Comparison of ENCODE assay signal across 17 cellular contexts in genomic region chr5:75034137-75034739, GRCh38. TPM values are rescaled to one million over a fixed set of nuclear protein-coding genes. Genes with fewer than 3 reads are reported as not detected.
DNase-seq lines count a peak whose midpoint lies in the region; ATAC-seq, FAIRE-seq and TF ChIP-seq lines count a peak whose summit lies in the region.
"Had no signal": no experiment of that assay in that cellular context is flagged by ENCODE, and none has a peak within 500 bp of the region (broad histone marks: within the 10 kb centered on the region; RNA-seq: fewer than 3 reads in every experiment).

No MANE protein-coding gene starts in this region.

- no peaks in the 10 kb centered on the region for H3K36me3 Mint-ChIP-seq in activated naive CD8-positive, alpha-beta T cell treated with anti-CD3 and anti-CD28 coated beads, Interleukin-2, amount 50 U/mL, for 24 hours (ENCODE audit: low read depth)

- TF ChIP-seq POLR2A in spleen (IDR thresholded peaks at IDR 0.05), result no peak

- no peak overlapping the region for H3K27ac Mint-ChIP-seq in activated naive CD8-positive, alpha-beta T cell treated with anti-CD3 and anti-CD28 coated beads, Interleukin-2, amount 50 U/mL, for 24 hours
- H3K27ac Mint-ChIP-seq: activated B cell treated with CpG ODN at 0.5 μM for 24 hours, HFFc6 had no signal

- peak; percentile 57 to 66 for ATAC-seq in activated CD4-positive, CD25-positive, alpha-beta regulatory T cell treated with anti-CD3 and anti-CD28 coated beads, Interleukin-2, amount 50 U/mL, for 24 hours
- peak; percentile 78 for ATAC-seq in activated naive CD8-positive, alpha-beta T cell treated with anti-CD3 and anti-CD28 coated beads, Interleukin-2, amount 50 U/mL, for 24 hours
- ATAC-seq in GM21529 (IDR thresholded peaks at IDR 0.05; ENCODE audit: unreplicated experiment), result no peak
- ATAC-seq: A549 had no signal

- no peaks in the 10 kb centered on the region for H3F3A ChIP-seq in Loucy (ENCODE audit: low read depth)

- intact Hi-C loops in spleen (cut with DNase I; ENCODE audit: low total_unique reads), result no loop called here

- no peak overlapping the region for H2AFZ ChIP-seq in Loucy (ENCODE audit: low read length)

- H3K4me3 ChIP-seq in Loucy (ENCODE audit: low read length, poor library complexity, severe bottlenecking) (peak overlapping the region; percentile 44), spleen (no peak overlapping the region), small intestine (ENCODE audit: low read depth in 1 of 2, low read length in 2 of 2) (no peak overlapping the region)
- H3K4me3 ChIP-seq: A549, esophagus muscularis mucosa, testis had no signal

- no peaks in the 10 kb centered on the region for H3K9me3 Mint-ChIP-seq in activated naive CD8-positive, alpha-beta T cell treated with anti-CD3 and anti-CD28 coated beads, Interleukin-2, amount 50 U/mL, for 24 hours
- H3K9me3 Mint-ChIP-seq: activated B cell treated with CpG ODN at 0.5 μM for 24 hours, HFFc6 had no signal

- H4K20me1 ChIP-seq in Loucy (ENCODE audit: insufficient read depth, low read length, poor library complexity, severe bottlenecking), result no peaks in the 10 kb centered on the region

- H3K4me2 ChIP-seq in Loucy (ENCODE audit: low read depth, low read length, poor library complexity, severe bottlenecking), result peak overlapping the region; percentile 79
- H3K4me2 ChIP-seq: A549 had no signal

- no peaks in the 10 kb centered on the region for H3K9me2 ChIP-seq in Loucy (replicated peaks; ENCODE audit: low read depth, low read length)

- WGBS in spleen, 5 donors, result 41 to 53% (median 43%) methylated on average over 6 of the region's 6 CpGs
- 65 to 80% (median 70%) methylated on average over 6 of the region's 6 CpGs for WGBS in small intestine, 3 donors

- no peak for FAIRE-seq in small intestine (lab: Jason Lieb, UNC)
- FAIRE-seq: A549 had no signal

- H3K9ac ChIP-seq in Loucy (ENCODE audit: low read depth, low read length, poor library complexity, severe bottlenecking), result no peak overlapping the region

- H3K9me3 ChIP-seq in Loucy (ENCODE audit: insufficient read depth, low read depth, low read length) (no peaks in the 10 kb centered on the region), spleen (no peaks in the 10 kb centered on the region), small intestine (ENCODE audit: control insufficient read depth, low read depth) (no peaks in the 10 kb centered on the region)
- H3K9me3 ChIP-seq: A549, esophagus muscularis mucosa, testis had no signal

- peaks cover 21% of the 10 kb centered on the region for H3K4me1 ChIP-seq in Loucy (ENCODE audit: insufficient read depth, low read length, poor library complexity, severe bottlenecking)
- peaks cover 0 to 8% (median 2%) of the 10 kb centered on the region in 6 donors for H3K4me1 ChIP-seq in spleen
- no peaks in the 10 kb centered on the region for H3K4me1 ChIP-seq in small intestine (ENCODE audit: control insufficient read depth in 2 of 2, insufficient read depth in 1 of 2, low read depth in 1 of 2, low read length in 1 of 2)
- H3K4me1 ChIP-seq: esophagus muscularis mucosa, testis had no signal

- H3K27ac ChIP-seq in spleen, result peak overlapping the region in 1 of 8 donors; percentile 18
- H3K27ac ChIP-seq in small intestine (ENCODE audit: low read depth in 1 of 2, low read length in 1 of 2), result no peak overlapping the region
- H3K27ac ChIP-seq: A549, esophagus muscularis mucosa, testis had no signal

- no peaks in the 10 kb centered on the region; the same call in 1 of the 2 replicates for H3K36me3 ChIP-seq in Loucy (ENCODE audit: insufficient read depth, low read length)
- H3K36me3 ChIP-seq in spleen, result no peaks in the 10 kb centered on the region
- peaks cover 0 to 5% of the 10 kb centered on the region in 2 donors for H3K36me3 ChIP-seq in small intestine (ENCODE audit: control insufficient read depth in 2 of 2, insufficient read depth in 2 of 2, low read length in 2 of 2)

- TF ChIP-seq CTCF in Loucy (conservative IDR thresholded peaks at IDR 0.05; ENCODE audit: low read length) (no peak), spleen (IDR thresholded peaks at IDR 0.05 in 8 of 11, conservative IDR thresholded peaks at IDR 0.05 in 3 of 11) (no peak)

- no peak for DNase-seq in activated CD4-positive, CD25-positive, alpha-beta regulatory T cell treated with anti-CD3 and anti-CD28 coated beads, Interleukin-2, amount 50 U/mL, for 72 hours
- peak; percentile 41 for DNase-seq in activated naive CD8-positive, alpha-beta T cell treated with anti-CD3 and anti-CD28 coated beads, Interleukin-2, amount 50 U/mL, for 24 hours
- DNase-seq in spleen, result peak; percentile 72
- no peak for DNase-seq in small intestine
- DNase-seq in SHP77 (lab: John Stamatoyannopoulos, UW), result no peak
- DNase-seq: activated B cell treated with CpG ODN at 0.5 μM for 24 hours, HFFc6, MM.1S, NCI-H2171 treated with DMSO at 0.1 percent for 48 hours, OCI-M1, testis had no signal

- H3K4me1 Mint-ChIP-seq in activated naive CD8-positive, alpha-beta T cell treated with anti-CD3 and anti-CD28 coated beads, Interleukin-2, amount 50 U/mL, for 24 hours, result peaks cover 42% of the 10 kb centered on the region
- H3K4me1 Mint-ChIP-seq: activated B cell treated with CpG ODN at 0.5 μM for 24 hours had no signal

- H3K4me3 Mint-ChIP-seq in activated naive CD8-positive, alpha-beta T cell treated with anti-CD3 and anti-CD28 coated beads, Interleukin-2, amount 50 U/mL, for 24 hours, result no peak overlapping the region
- H3K4me3 Mint-ChIP-seq: activated B cell treated with CpG ODN at 0.5 μM for 24 hours, HFFc6 had no signal

- no peaks in the 10 kb centered on the region for H3K79me2 ChIP-seq in Loucy (ENCODE audit: insufficient read depth, low read length)

- H3K27me3 Mint-ChIP-seq in activated naive CD8-positive, alpha-beta T cell treated with anti-CD3 and anti-CD28 coated beads, Interleukin-2, amount 50 U/mL, for 24 hours, result no peaks in the 10 kb centered on the region

- no peaks in the 10 kb centered on the region for H3K27me3 ChIP-seq in Loucy (ENCODE audit: insufficient read depth, low read length, poor library complexity, severe bottlenecking)
- no peaks in the 10 kb centered on the region for H3K27me3 ChIP-seq in spleen (replicated peaks in 1 of 7)
- H3K27me3 ChIP-seq in small intestine (ENCODE audit: control insufficient read depth in 2 of 2, insufficient read depth in 2 of 2, low read length in 2 of 2), result no peaks in the 10 kb centered on the region
- H3K27me3 ChIP-seq: esophagus muscularis mucosa, testis had no signal

RNA-seq across cellular contexts. Expression of gene GCNT4, which starts 18.1 kb away (rescaled TPM):
- total RNA-seq in spleen, result 1 to 10 TPM; 1.5 to 3.8 (median 2.3) TPM
- under 1 TPM; 0.37 to 0.83 (median 0.61) TPM for polyA plus RNA-seq in spleen
- polyA plus RNA-seq in small intestine, result 10 to 100 TPM in 1 of 3 donors, 1 to 10 TPM in 2; 4.7 to 17.7 (median 8.9) TPM
- total RNA-seq: activated B cell treated with CpG ODN at 0.5 μM for 24 hours, HT1080 had no signal

Comparison
In these comparisons a context has a peak if more than half of its experiments do, and no peak if none do; other contexts are left out.
1. DNase-seq: peak in activated naive CD8-positive, alpha-beta T cell treated with anti-CD3 and anti-CD28 coated beads, Interleukin-2, amount 50 U/mL, for 24 hours (single experiment) and spleen (single experiment); none in activated CD4-positive, CD25-positive, alpha-beta regulatory T cell treated with anti-CD3 and anti-CD28 coated beads, Interleukin-2, amount 50 U/mL, for 72 hours (single experiment), small intestine (single experiment) and SHP77 (0 of 2).